In genomic region chr7:42603496-42603895, GRCh38 we compare ENCODE assay signal across 29 cellular contexts.
"Had no signal": no experiment of that assay in that cellular context is flagged by ENCODE, and none has a peak within 500 bp of the region (broad histone marks: within the 10 kb centered on the region; RNA-seq: fewer than 3 reads in every experiment).

No MANE protein-coding gene starts in this region.

- H3K4me1 Mint-ChIP-seq: naive B cell; naive thymus-derived CD8-positive, alpha-beta T cell; stimulated activated effector memory CD8-positive, alpha-beta T cell treated with anti-CD3 and anti-CD28 coated beads, Interleukin-12 subunit alpha, Interleukin-12 subunit beta, amount 100 ng/mL, for 72 hours; stimulated activated naive B cell treated with anti-CD40 and anti-IgM and Interleukin-4, amounts not matched to agents 10 μg/mL and 1 μg/mL and 100 μg/mL, for 72 hours had no signal

- H3K27me3 ChIP-seq: neutrophil, ovary, right lobe of liver, sigmoid colon, stomach, thyroid gland, tibial nerve, upper lobe of right lung, uterus had no signal

- H3K27ac ChIP-seq: neutrophil, ovary, parathyroid adenoma, psoas muscle, right lobe of liver, sigmoid colon, stomach, thoracic aorta, thyroid gland, tibial nerve, upper lobe of right lung, uterus had no signal

- H3K79me2 ChIP-seq: parathyroid adenoma had no signal

- H3K36me3 ChIP-seq: neutrophil, ovary, right lobe of liver, sigmoid colon, stomach, thoracic aorta, thyroid gland, tibial nerve, upper lobe of right lung, uterus had no signal

- H2AFZ ChIP-seq: parathyroid adenoma had no signal

- H3K9me3 Mint-ChIP-seq: natural killer cell treated with Interleukin-12 subunit alpha and Interleukin-12 subunit beta and Interleukin-15 and Interleukin-18, amount 100 ng/mL, for 72 hours; stimulated activated naive CD8-positive, alpha-beta T cell treated with anti-CD3 and anti-CD28 coated beads, Interleukin-15, Interleukin-2, amounts not matched to agents 100 ng/mL and 50 ng/mL, for 24 hours had no signal

- H3K27ac Mint-ChIP-seq: naive B cell; naive thymus-derived CD8-positive, alpha-beta T cell; natural killer cell treated with Interleukin-12 subunit alpha and Interleukin-12 subunit beta and Interleukin-15 and Interleukin-18, amount 100 ng/mL, for 72 hours; progenitor cell of endocrine pancreas; stimulated activated effector memory CD8-positive, alpha-beta T cell treated with anti-CD3 and anti-CD28 coated beads, Interleukin-12 subunit alpha, Interleukin-12 subunit beta, amount 100 ng/mL, for 72 hours; stimulated activated naive B cell treated with anti-CD40 and anti-IgM and Interleukin-4, amounts not matched to agents 10 μg/mL and 1 μg/mL and 100 μg/mL, for 72 hours; stimulated activated naive CD8-positive, alpha-beta T cell treated with anti-CD3 and anti-CD28 coated beads, Interleukin-15, Interleukin-2, amounts not matched to agents 100 ng/mL and 50 ng/mL, for 24 hours; type B pancreatic cell had no signal

- H3K4me3 ChIP-seq: ovary, psoas muscle, right lobe of liver, sigmoid colon, stomach, thoracic aorta, thyroid gland, tibial nerve, upper lobe of right lung, uterus had no signal

- H3K36me3 Mint-ChIP-seq: naive B cell; naive thymus-derived CD8-positive, alpha-beta T cell; natural killer cell treated with Interleukin-12 subunit alpha and Interleukin-12 subunit beta and Interleukin-15 and Interleukin-18, amount 100 ng/mL, for 72 hours; stimulated activated effector memory CD8-positive, alpha-beta T cell treated with anti-CD3 and anti-CD28 coated beads, Interleukin-12 subunit alpha, Interleukin-12 subunit beta, amount 100 ng/mL, for 72 hours; stimulated activated naive B cell treated with anti-CD40 and anti-IgM and Interleukin-4, amounts not matched to agents 10 μg/mL and 1 μg/mL and 100 μg/mL, for 72 hours; type B pancreatic cell had no signal

- H3K9ac ChIP-seq: parathyroid adenoma had no signal

- ATAC-seq: naive thymus-derived CD8-positive, alpha-beta T cell; natural killer cell treated with Interleukin-12 subunit alpha and Interleukin-12 subunit beta and Interleukin-15 and Interleukin-18, amount 100 ng/mL, for 72 hours; psoas muscle; right cardiac atrium; right lobe of liver; stimulated activated effector memory CD8-positive, alpha-beta T cell treated with anti-CD3 and anti-CD28 coated beads, Interleukin-12 subunit alpha, Interleukin-12 subunit beta, amount 100 ng/mL, for 72 hours; stimulated activated naive B cell treated with anti-CD40 and anti-IgM and Interleukin-4, amounts not matched to agents 10 μg/mL and 1 μg/mL and 100 μg/mL, for 72 hours; upper lobe of right lung had no signal

- H3K4me3 Mint-ChIP-seq: naive B cell; naive thymus-derived CD8-positive, alpha-beta T cell; natural killer cell treated with Interleukin-12 subunit alpha and Interleukin-12 subunit beta and Interleukin-15 and Interleukin-18, amount 100 ng/mL, for 72 hours; stimulated activated effector memory CD8-positive, alpha-beta T cell treated with anti-CD3 and anti-CD28 coated beads, Interleukin-12 subunit alpha, Interleukin-12 subunit beta, amount 100 ng/mL, for 72 hours; stimulated activated naive B cell treated with anti-CD40 and anti-IgM and Interleukin-4, amounts not matched to agents 10 μg/mL and 1 μg/mL and 100 μg/mL, for 72 hours; stimulated activated naive CD8-positive, alpha-beta T cell treated with anti-CD3 and anti-CD28 coated beads, Interleukin-15, Interleukin-2, amounts not matched to agents 100 ng/mL and 50 ng/mL, for 24 hours; type B pancreatic cell had no signal

- H3K9me3 ChIP-seq: neutrophil, ovary, psoas muscle, right lobe of liver, sigmoid colon, stomach, thoracic aorta, thyroid gland, upper lobe of right lung, uterus had no signal

- DNase-seq: naive B cell; naive thymus-derived CD8-positive, alpha-beta T cell; nucleus accumbens; ovary; posterior cingulate gyrus; psoas muscle; right cardiac atrium; right lobe of liver; sigmoid colon; small intestine; stimulated activated CD4-positive, alpha-beta T cell treated with anti-CD3 and anti-CD28 coated beads, Interleukin-15, amount 100 ng/mL, for 24 hours; stimulated activated CD4-positive, alpha-beta T cell treated with anti-CD3 and anti-CD28 coated beads, Interleukin-2, amount 100 ng/mL, for 24 hours; stimulated activated CD4-positive, alpha-beta T cell treated with anti-CD3 and anti-CD28 coated beads, Interleukin-2, amount 100 ng/mL, for 48 hours; stimulated activated CD4-positive, alpha-beta T cell treated with anti-CD3 and anti-CD28 coated beads, Interleukin-4, amount 100 ng/mL, for 24 hours; stimulated activated naive B cell treated with anti-CD40 and anti-IgM and Interleukin-4, amounts not matched to agents 10 μg/mL and 1 μg/mL and 100 μg/mL, for 72 hours; stimulated activated naive CD4-positive, alpha-beta T cell treated with Interleukin-2 at 50 U/mL for 16 hours; stomach; thyroid gland; upper lobe of right lung; uterus had no signal

- H3K27me3 Mint-ChIP-seq: natural killer cell treated with Interleukin-12 subunit alpha and Interleukin-12 subunit beta and Interleukin-15 and Interleukin-18, amount 100 ng/mL, for 72 hours; progenitor cell of endocrine pancreas; stimulated activated naive B cell treated with anti-CD40 and anti-IgM and Interleukin-4, amounts not matched to agents 10 μg/mL and 1 μg/mL and 100 μg/mL, for 72 hours; type B pancreatic cell had no signal

- H3K4me1 ChIP-seq: parathyroid adenoma, psoas muscle, right lobe of liver, thyroid gland had no signal
